Comparison of ENCODE assay signal across 27 cellular contexts in genomic region chr10:59719374-59719773, GRCh38. TPM values are rescaled to one million over a fixed set of nuclear protein-coding genes. Genes with fewer than 3 reads are reported as not detected.
DNase-seq lines count a peak whose midpoint lies in the region; ATAC-seq and TF ChIP-seq lines count a peak whose summit lies in the region.
"Had no signal": no experiment of that assay in that cellular context is flagged by ENCODE, and none has a peak within 500 bp of the region (broad histone marks: within the 10 kb centered on the region; RNA-seq: fewer than 3 reads in every experiment).

No MANE protein-coding gene starts in this region.

- no peaks in the 10 kb centered on the region for H3K36me3 ChIP-seq in A673 (ENCODE audit: insufficient read depth, low read length, poor library complexity, severe bottlenecking)
- H3K36me3 ChIP-seq: ascending aorta, WERI-Rb-1 had no signal

- H3K27ac Mint-ChIP-seq in WTC11 = no peak overlapping the region
- H3K27ac Mint-ChIP-seq in mesothelial cell of epicardium = no peak overlapping the region
- H3K27ac Mint-ChIP-seq: activated naive CD4-positive, alpha-beta T cell treated with anti-CD3 and anti-CD28 coated beads, Interleukin-2, amount 50 U/mL, for 24 hours; CD14-positive monocyte; T-helper 17 cell had no signal

- H3K27me3 ChIP-seq in A673 (replicated peaks; ENCODE audit: insufficient read depth, low read depth, low read length, poor library complexity) = no peaks in the 10 kb centered on the region
- H3K27me3 ChIP-seq: ascending aorta had no signal

- CTCF ChIA-PET in A673 (lab: Charles Lee) = no interaction called here
- CTCF ChIA-PET in HEK293T (lab: Yijun Ruan, JAX) = interaction anchor here (1.3 kb wide), 1 partner anchor 10 kb away, joined by 5 read pairs; the partner anchor contains the start of gene SLC16A9
- CTCF ChIA-PET in WTC11 (lab: Charles Lee) = no interaction called here

- no peaks in the 10 kb centered on the region for H3K9me3 ChIP-seq in A673 (ENCODE audit: low read depth, low read length, poor library complexity, severe bottlenecking)

- H3K4me1 Mint-ChIP-seq in WTC11 (no peaks in the 10 kb centered on the region), mesothelial cell of epicardium (no peaks in the 10 kb centered on the region)
- H3K4me1 Mint-ChIP-seq: activated naive CD4-positive, alpha-beta T cell treated with anti-CD3 and anti-CD28 coated beads, Interleukin-2, amount 50 U/mL, for 24 hours; CD14-positive monocyte; T-helper 17 cell had no signal

- H3K27me3 Mint-ChIP-seq in WTC11 (ENCODE audit: low read depth) (no peaks in the 10 kb centered on the region), mesothelial cell of epicardium (ENCODE audit: low read depth) (no peaks in the 10 kb centered on the region)

- BruUV-seq in A673 (replicated peaks; lab: Mats Ljungman, UMichigan) = no TSS peak

- peaks cover 10% of the 10 kb centered on the region for H3K9me3 Mint-ChIP-seq in WTC11
- peaks cover 20% of the 10 kb centered on the region for H3K9me3 Mint-ChIP-seq in mesothelial cell of epicardium
- H3K9me3 Mint-ChIP-seq: activated naive CD4-positive, alpha-beta T cell treated with anti-CD3 and anti-CD28 coated beads, Interleukin-2, amount 50 U/mL, for 24 hours had no signal

- H3K36me3 Mint-ChIP-seq in WTC11 = peaks cover 5% of the 10 kb centered on the region; the same call in 1 of the 2 replicates
- no peaks in the 10 kb centered on the region for H3K36me3 Mint-ChIP-seq in mesothelial cell of epicardium
- H3K36me3 Mint-ChIP-seq: activated naive CD4-positive, alpha-beta T cell treated with anti-CD3 and anti-CD28 coated beads, Interleukin-2, amount 50 U/mL, for 24 hours; CD14-positive monocyte had no signal

- ATAC-seq in WTC11 (no peak), HG02884 (IDR thresholded peaks at IDR 0.05; ENCODE audit: unreplicated experiment) (no peak), HG03571 (IDR thresholded peaks at IDR 0.05; ENCODE audit: unreplicated experiment) (no peak)
- ATAC-seq: stimulated activated naive CD8-positive, alpha-beta T cell treated with anti-CD3 and anti-CD28 coated beads, Interleukin-15, Interleukin-2, amounts not matched to agents 100 U/mL and 50 U/mL, for 24 hours; T-helper 17 cell had no signal

- intact Hi-C loops in A673 (cut with micrococcal nuclease; ENCODE audit: unreplicated experiment) = no loop called here

- H3K4me1 ChIP-seq in A673 (ENCODE audit: insufficient read depth, low read length, poor library complexity, severe bottlenecking) = no peaks in the 10 kb centered on the region
- H3K4me1 ChIP-seq: ascending aorta had no signal

- no peak overlapping the region for H3K4me3 Mint-ChIP-seq in WTC11
- H3K4me3 Mint-ChIP-seq in mesothelial cell of epicardium = no peak overlapping the region
- H3K4me3 Mint-ChIP-seq: activated naive CD4-positive, alpha-beta T cell treated with anti-CD3 and anti-CD28 coated beads, Interleukin-2, amount 50 U/mL, for 24 hours; CD14-positive monocyte; T-helper 17 cell had no signal

- POLR2A ChIA-PET in A673 (lab: Charles Lee; ENCODE audit: low non-redundant PET) (no interaction called here), HEK293T (lab: Yijun Ruan, JAX) (no interaction called here), WTC11 (lab: Charles Lee) (no interaction called here)

- DNase-seq in A673 (ENCODE audit: low spot score) = no peak
- peak; percentile 16 for DNase-seq in HEK293T (ENCODE audit: extremely low spot score)
- DNase-seq in WTC11 (ENCODE audit: low spot score) = no peak
- no peak for DNase-seq in mesothelial cell of epicardium (ENCODE audit: low spot score in 2 of 2, unreplicated experiment in 2 of 2)
- DNase-seq in NCI-H1694 treated with DMSO at 0.1 percent for 48 hours (lab: John Stamatoyannopoulos, UW) = no peak
- DNase-seq in cerebellar nuclear complex (lab: John Stamatoyannopoulos, UW) = no peak
- DNase-seq: activated CD4-positive, alpha-beta T cell treated with anti-CD3 and anti-CD28 coated beads, Interleukin-2, amount 50 U/mL, for 48 hours; DMS 273 treated with DMSO at 0.1 percent for 48 hours; effector memory CD4-positive, alpha-beta T cell; GF-D8; HCEC 1CT; hippocampal formation; KBM-7; NCI-H1105; NCI-H510A treated with DMSO at 0.1 percent for 48 hours; nucleus accumbens; stimulated activated CD4-positive, alpha-beta T cell treated with anti-CD3 and anti-CD28 coated beads, Interleukin-1b, Interleukin-23, amount 100 ng/mL, for 48 hours; stimulated activated naive CD8-positive, alpha-beta T cell treated with anti-CD3 and anti-CD28 coated beads, Interleukin-15, Interleukin-2, amounts not matched to agents 100 U/mL and 50 U/mL, for 24 hours; T-helper 17 cell; WERI-Rb-1 had no signal

- TF ChIP-seq CTCF in A673 (conservative IDR thresholded peaks at IDR 0.05; ENCODE audit: low read depth, low read length) (peak; percentile 35; the same call in 1 of the 2 replicates), WTC11 (IDR thresholded peaks at IDR 0.05) (peak; percentile 17; the same call in 1 of the 2 replicates), mesothelial cell of epicardium (IDR thresholded peaks at IDR 0.05; ENCODE audit: unreplicated experiment) (peak; percentile 63)

- H3K27ac ChIP-seq in A673 (ENCODE audit: low read depth, low read length, poor library complexity, severe bottlenecking) = no peak overlapping the region
- H3K27ac ChIP-seq: ascending aorta, WERI-Rb-1 had no signal

- no peak overlapping the region for H3K4me3 ChIP-seq in A673 (ENCODE audit: low read depth, low read length, poor library complexity, severe bottlenecking)
- H3K4me3 ChIP-seq: ascending aorta, lung had no signal

TF ChIP-seq in HEK293T, 16 proteins besides CTCF, POLR2A, EP300 and RAD21:
- TF ChIP-seq LEF1 (IDR thresholded peaks at IDR 0.05; ENCODE audit: borderline replicate concordance) (no peak), CTBP1 (IDR thresholded peaks at IDR 0.05; ENCODE audit: borderline replicate concordance) (no peak), BHLHE40 (IDR thresholded peaks at IDR 0.05; ENCODE audit: borderline replicate concordance) (no peak), FOXA1 (IDR thresholded peaks at IDR 0.05) (no peak), ARNT (IDR thresholded peaks at IDR 0.05) (no peak), PKNOX1 (IDR thresholded peaks at IDR 0.05) (no peak), TARDBP (IDR thresholded peaks at IDR 0.05) (no peak), FOXK2 (IDR thresholded peaks at IDR 0.05) (no peak), L3MBTL2 (conservative IDR thresholded peaks at IDR 0.05) (no peak), SP1 (IDR thresholded peaks at IDR 0.05) (no peak), FOXM1 (IDR thresholded peaks at IDR 0.05; ENCODE audit: borderline replicate concordance) (no peak), HDGF (IDR thresholded peaks at IDR 0.05; ENCODE audit: borderline replicate concordance) (no peak), SUZ12 (IDR thresholded peaks at IDR 0.05) (no peak), NFRKB (IDR thresholded peaks at IDR 0.05) (no peak), ZNF384 (IDR thresholded peaks at IDR 0.05) (no peak), ELF4 (IDR thresholded peaks at IDR 0.05) (no peak)

TF ChIP-seq in WTC11, 78 proteins besides CTCF, POLR2A, EP300 and RAD21:
- no peak for TF ChIP-seq MYBL2 (CRISPR knock-in tag; IDR thresholded peaks at IDR 0.05)
TF ChIP-seq in WTC11: peak in this region for 0.

RNA-seq across cellular contexts. Expression of gene SLC16A9, which starts 9.7 kb away (rescaled TPM):
- total RNA-seq in A673 (2021) = 2.9 and 3.0 TPM in 2 replicates
- 4.0 to 5.5 TPM (median 4.7 TPM) in 3 replicates for total RNA-seq in WTC11 (2021)
- 16.0 to 18.0 TPM (median 17.6 TPM) in 3 replicates for total RNA-seq in mesothelial cell of epicardium

RNA-seq across cellular contexts. Expression of gene MRLN, which starts 33.9 kb away (rescaled TPM):
- 0.72 TPM in 1 of 2 replicates, not detected in the other for total RNA-seq in A673 (2021)
- not detected in 3 replicates for total RNA-seq in WTC11 (2021)
- total RNA-seq in mesothelial cell of epicardium = not detected in 3 replicates
- total RNA-seq: ascending aorta, fibroblast of lung had no signal
